ENCODE assay signal across 19 cellular contexts in the genomic region with DNA sequence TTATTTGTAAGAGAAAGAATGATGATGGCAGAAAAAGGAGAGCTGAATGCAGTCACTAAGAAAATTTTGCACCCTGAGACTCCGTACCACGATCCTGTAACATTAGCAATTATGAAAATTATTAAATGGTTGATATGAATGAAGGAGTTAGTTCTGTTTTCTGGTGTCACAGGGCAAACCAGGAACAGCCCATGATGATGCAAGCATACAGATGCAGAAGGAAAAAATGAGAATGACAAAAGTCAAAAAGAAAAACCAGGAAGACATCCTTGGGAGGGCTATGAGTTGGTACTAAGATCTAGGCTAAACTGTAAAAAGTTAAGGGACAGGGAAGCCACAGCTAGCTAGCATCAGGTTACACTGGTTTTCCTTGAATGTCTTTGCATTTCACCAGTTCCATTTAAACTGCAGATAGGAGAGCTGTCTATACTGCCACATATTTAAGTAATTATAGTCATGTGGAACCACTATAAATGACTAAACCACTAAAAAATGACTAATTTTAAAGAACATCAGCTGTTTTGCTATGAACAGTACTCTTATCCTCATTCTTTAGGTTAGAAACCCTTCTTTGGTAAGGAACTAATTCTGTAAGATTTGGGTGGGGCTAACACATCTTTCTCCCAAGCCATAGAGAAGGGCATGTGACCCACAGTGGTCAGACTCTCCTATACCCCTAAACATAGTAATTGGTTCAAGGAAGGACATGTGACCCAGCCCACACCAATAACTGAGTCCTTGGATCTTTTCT. TPM values are rescaled to one million over a fixed set of nuclear protein-coding genes. Genes with fewer than 3 reads are reported as not detected.
A peak's percentile ranks its signal among the peaks of the same experiment; 100 is the strongest.
DNase-seq lines count a peak whose midpoint lies in the region; ATAC-seq lines count a peak whose summit lies in the region.
"Had no signal": no experiment of that assay in that cellular context is flagged by ENCODE, and none has a peak within 500 bp of the region (broad histone marks: within the 10 kb centered on the region; RNA-seq: fewer than 3 reads in every experiment).

No MANE protein-coding gene starts in this region.

- CTCF ChIA-PET in activated CD4-positive, alpha-beta T cell treated with anti-CD3 and anti-CD28 coated beads for 36 hours (lab: Charles Lee), result interaction anchor here (1.8 kb wide), 1 partner anchor 70 kb away, joined by 6 read pairs; no protein-coding TSS in a partner anchor
- CTCF ChIA-PET in naive thymus-derived CD4-positive, alpha-beta T cell (lab: Charles Lee), result no interaction called here

- peaks cover 4% of the 10 kb centered on the region for H3K36me3 Mint-ChIP-seq in activated CD4-positive, alpha-beta T cell treated with anti-CD3 and anti-CD28 coated beads for 36 hours (ENCODE audit: low read depth)
- H3K36me3 Mint-ChIP-seq in dendritic cell treated with granulocyte-macrophage colony-stimulating factor and Interleukin-4, amounts not matched to agents 40 ng/mL and 50 ng/mL, for 4 days (ENCODE audit: low read depth), result peaks cover 9% of the 10 kb centered on the region
- no peaks in the 10 kb centered on the region for H3K36me3 Mint-ChIP-seq in stimulated activated effector memory CD8-positive, alpha-beta T cell treated with anti-CD3 and anti-CD28 coated beads, Interleukin-12 subunit alpha, Interleukin-12 subunit beta, amount 100 ng/mL, for 72 hours
- H3K36me3 Mint-ChIP-seq in naive thymus-derived CD4-positive, alpha-beta T cell, result peaks cover 0 to 6% (median 3%) of the 10 kb centered on the region in 5 donors

- no peaks in the 10 kb centered on the region for H3K9me3 ChIP-seq in naive thymus-derived CD4-positive, alpha-beta T cell (ENCODE audit: control insufficient read depth in 2 of 3, low read length in 3 of 3)
- H3K9me3 ChIP-seq: A549, esophagus muscularis mucosa, mucosa of descending colon, tibial artery had no signal

- H3K27ac Mint-ChIP-seq in activated CD4-positive, alpha-beta T cell treated with anti-CD3 and anti-CD28 coated beads for 36 hours, result no peak overlapping the region
- peak overlapping the region; percentile 66 for H3K27ac Mint-ChIP-seq in dendritic cell treated with granulocyte-macrophage colony-stimulating factor and Interleukin-4, amounts not matched to agents 40 ng/mL and 50 ng/mL, for 4 days
- no peak overlapping the region for H3K27ac Mint-ChIP-seq in stimulated activated effector memory CD8-positive, alpha-beta T cell treated with anti-CD3 and anti-CD28 coated beads, Interleukin-12 subunit alpha, Interleukin-12 subunit beta, amount 100 ng/mL, for 72 hours
- H3K27ac Mint-ChIP-seq in naive thymus-derived CD4-positive, alpha-beta T cell, result no peak overlapping the region

- intact Hi-C loops in activated CD4-positive, alpha-beta T cell treated with anti-CD3 and anti-CD28 coated beads for 36 hours (cut with DNase I, micrococcal nuclease), result no loop called here
- intact Hi-C loops in dendritic cell treated with granulocyte-macrophage colony-stimulating factor and Interleukin-4, amounts not matched to agents 40 ng/mL and 50 ng/mL, for 4 days (cut with micrococcal nuclease), result no loop called here
- intact Hi-C loops in naive thymus-derived CD4-positive, alpha-beta T cell (cut with micrococcal nuclease), result no loop called here

- H3K27me3 Mint-ChIP-seq in activated CD4-positive, alpha-beta T cell treated with anti-CD3 and anti-CD28 coated beads for 36 hours, result no peaks in the 10 kb centered on the region
- H3K27me3 Mint-ChIP-seq in dendritic cell treated with granulocyte-macrophage colony-stimulating factor and Interleukin-4, amounts not matched to agents 40 ng/mL and 50 ng/mL, for 4 days, result no peaks in the 10 kb centered on the region
- no peaks in the 10 kb centered on the region for H3K27me3 Mint-ChIP-seq in naive thymus-derived CD4-positive, alpha-beta T cell

- no peak overlapping the region for H3K4me3 ChIP-seq in naive thymus-derived CD4-positive, alpha-beta T cell (ENCODE audit: low read length)
- H3K4me3 ChIP-seq: A549, esophagus muscularis mucosa, mucosa of descending colon, SJCRH30, tibial artery had no signal

- H3K4me1 ChIP-seq in naive thymus-derived CD4-positive, alpha-beta T cell (ENCODE audit: control insufficient read depth in 2 of 2, insufficient read depth in 2 of 2, low read length in 2 of 2), result no peaks in the 10 kb centered on the region
- H3K4me1 ChIP-seq: A549, parathyroid adenoma had no signal

- no peak for DNase-seq in activated CD4-positive, alpha-beta T cell treated with anti-CD3 and anti-CD28 coated beads for 36 hours
- no peak for DNase-seq in activated CD4-positive, alpha-beta T cell treated with anti-CD3 and anti-CD28 coated beads, Interleukin-2, amount 50 U/mL, for 4 hours
- DNase-seq in OCI-M1 (lab: John Stamatoyannopoulos, UW) (peak; percentile 56), kidney glomerular epithelial cell (lab: John Stamatoyannopoulos, UW) (no peak)
- DNase-seq in stimulated activated effector memory CD8-positive, alpha-beta T cell treated with anti-CD3 and anti-CD28 coated beads, Interleukin-12 subunit alpha, Interleukin-12 subunit beta, amount 100 ng/mL, for 72 hours (ENCODE audit: low spot score in 2 of 2), result no peak
- no peak for DNase-seq in activated effector memory CD4-positive, alpha-beta T cell treated with anti-CD3 and anti-CD28 coated beads, Interleukin-2, amount 50 U/mL, for 16 hours
- DNase-seq in naive thymus-derived CD4-positive, alpha-beta T cell, result no peak
- DNase-seq: cortex of kidney, DMS79, islet precursor cell, mucosa of descending colon, NCI-H2081, NCI-H82, SJCRH30, tibial artery had no signal

- no peak overlapping the region for H3K27ac ChIP-seq in naive thymus-derived CD4-positive, alpha-beta T cell (ENCODE audit: low read depth, low read length)
- H3K27ac ChIP-seq: A549, esophagus muscularis mucosa, parathyroid adenoma, SJCRH30, tibial artery had no signal

- no peak overlapping the region for H3K4me3 Mint-ChIP-seq in activated CD4-positive, alpha-beta T cell treated with anti-CD3 and anti-CD28 coated beads for 36 hours
- H3K4me3 Mint-ChIP-seq in dendritic cell treated with granulocyte-macrophage colony-stimulating factor and Interleukin-4, amounts not matched to agents 40 ng/mL and 50 ng/mL, for 4 days, result no peak overlapping the region
- no peak overlapping the region for H3K4me3 Mint-ChIP-seq in stimulated activated effector memory CD8-positive, alpha-beta T cell treated with anti-CD3 and anti-CD28 coated beads, Interleukin-12 subunit alpha, Interleukin-12 subunit beta, amount 100 ng/mL, for 72 hours
- H3K4me3 Mint-ChIP-seq in naive thymus-derived CD4-positive, alpha-beta T cell, result no peak overlapping the region

- H3K36me3 ChIP-seq in naive thymus-derived CD4-positive, alpha-beta T cell (ENCODE audit: control insufficient read depth in 2 of 3, insufficient read depth in 3 of 3, low read length in 3 of 3), result no peaks in the 10 kb centered on the region
- H3K36me3 ChIP-seq: esophagus muscularis mucosa had no signal

- peak; percentile 68 for ATAC-seq in activated CD4-positive, alpha-beta T cell treated with anti-CD3 and anti-CD28 coated beads for 36 hours
- ATAC-seq in stimulated activated effector memory CD8-positive, alpha-beta T cell treated with anti-CD3 and anti-CD28 coated beads, Interleukin-12 subunit alpha, Interleukin-12 subunit beta, amount 100 ng/mL, for 72 hours, result peak; percentile 68
- no peak for ATAC-seq in naive thymus-derived CD4-positive, alpha-beta T cell
- ATAC-seq: A549, mucosa of descending colon had no signal

- H3K27me3 ChIP-seq in naive thymus-derived CD4-positive, alpha-beta T cell (ENCODE audit: control insufficient read depth in 2 of 2, insufficient read depth in 2 of 2, low read length in 2 of 2), result no peaks in the 10 kb centered on the region
- H3K27me3 ChIP-seq: esophagus muscularis mucosa, SJCRH30, tibial artery had no signal

- H3K9me3 Mint-ChIP-seq in activated CD4-positive, alpha-beta T cell treated with anti-CD3 and anti-CD28 coated beads for 36 hours (ENCODE audit: low read depth), result peaks cover 1% of the 10 kb centered on the region
- H3K9me3 Mint-ChIP-seq in dendritic cell treated with granulocyte-macrophage colony-stimulating factor and Interleukin-4, amounts not matched to agents 40 ng/mL and 50 ng/mL, for 4 days, result no peaks in the 10 kb centered on the region
- H3K9me3 Mint-ChIP-seq in stimulated activated effector memory CD8-positive, alpha-beta T cell treated with anti-CD3 and anti-CD28 coated beads, Interleukin-12 subunit alpha, Interleukin-12 subunit beta, amount 100 ng/mL, for 72 hours, result no peaks in the 10 kb centered on the region
- peaks cover 0 to 4% (median 0%) of the 10 kb centered on the region in 11 donors for H3K9me3 Mint-ChIP-seq in naive thymus-derived CD4-positive, alpha-beta T cell

- POLR2A ChIA-PET in activated CD4-positive, alpha-beta T cell treated with anti-CD3 and anti-CD28 coated beads for 36 hours (lab: Charles Lee), result interaction anchor here (0.7 kb wide), 1 partner anchor 219 kb away, joined by 3 read pairs; no protein-coding TSS in a partner anchor
- POLR2A ChIA-PET in naive thymus-derived CD4-positive, alpha-beta T cell (lab: Charles Lee), result interaction anchor here (1.5 kb wide), 1 partner anchor 12 kb away, joined by 4 read pairs; the partner anchor contains the start of gene DOCK7

- peaks cover 6% of the 10 kb centered on the region for H3K4me1 Mint-ChIP-seq in activated CD4-positive, alpha-beta T cell treated with anti-CD3 and anti-CD28 coated beads for 36 hours
- H3K4me1 Mint-ChIP-seq in dendritic cell treated with granulocyte-macrophage colony-stimulating factor and Interleukin-4, amounts not matched to agents 40 ng/mL and 50 ng/mL, for 4 days (ENCODE audit: low read depth), result peaks cover 16% of the 10 kb centered on the region
- peaks cover 17% of the 10 kb centered on the region for H3K4me1 Mint-ChIP-seq in stimulated activated effector memory CD8-positive, alpha-beta T cell treated with anti-CD3 and anti-CD28 coated beads, Interleukin-12 subunit alpha, Interleukin-12 subunit beta, amount 100 ng/mL, for 72 hours
- peaks cover 0 to 7% (median 0%) of the 10 kb centered on the region in 7 donors for H3K4me1 Mint-ChIP-seq in naive thymus-derived CD4-positive, alpha-beta T cell

RNA-seq across cellular contexts. Expression of gene DOCK7, which starts 11.4 kb away (rescaled TPM):
- total RNA-seq in activated CD4-positive, alpha-beta T cell treated with anti-CD3 and anti-CD28 coated beads for 36 hours, result 10 to 100 TPM; 11.9 to 13.7 TPM
- 10 to 100 TPM in 3 of 5 experiments, 1 to 10 TPM in 2; 5.1 to 15.0 (median 12.4) TPM for total RNA-seq in naive thymus-derived CD4-positive, alpha-beta T cell
- 1 to 10 TPM; 1.6 to 6.0 TPM for polyA plus RNA-seq in naive thymus-derived CD4-positive, alpha-beta T cell
